25 cellular contexts compared by ENCODE assay signal in the genomic region with DNA sequence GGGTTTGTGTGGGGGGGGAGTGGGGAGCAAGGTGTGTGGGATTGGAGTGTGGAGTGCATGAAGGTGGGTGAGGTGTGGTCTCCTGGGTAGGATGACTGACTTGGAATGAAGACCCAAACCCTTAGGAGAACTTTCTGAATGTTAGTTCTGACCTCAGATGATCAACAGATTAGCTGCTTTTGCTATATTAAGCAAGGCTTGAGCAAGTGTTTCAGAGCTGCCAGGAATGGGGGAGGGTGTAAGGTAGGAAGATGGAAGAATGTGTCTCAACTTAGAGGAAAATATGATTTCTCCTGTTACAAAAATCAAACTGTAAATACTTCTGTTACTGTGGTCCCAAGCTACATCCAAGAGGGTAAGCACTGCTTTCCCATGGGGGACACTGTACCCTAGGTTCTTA.
A peak's percentile ranks its signal among the peaks of the same experiment; 100 is the strongest.
DNase-seq lines count a peak whose midpoint lies in the region; ATAC-seq and TF ChIP-seq lines count a peak whose summit lies in the region.
"Had no signal": no experiment of that assay in that cellular context is flagged by ENCODE, and none has a peak within 500 bp of the region (broad histone marks: within the 10 kb centered on the region; RNA-seq: fewer than 3 reads in every experiment).

No MANE protein-coding gene starts in this region.

- H3K9me3 ChIP-seq in SK-N-MC (ENCODE audit: low read depth, low read length), result no peaks in the 10 kb centered on the region
- no peaks in the 10 kb centered on the region for H3K9me3 ChIP-seq in liver (ENCODE audit: control insufficient read depth in 4 of 4, low read length in 3 of 4)
- H3K9me3 ChIP-seq in thyroid gland, result no peaks in the 10 kb centered on the region
- H3K9me3 ChIP-seq in upper lobe of left lung, result no peaks in the 10 kb centered on the region
- H3K9me3 ChIP-seq: gastroesophageal sphincter, ovary, SJSA1 had no signal

- no peak for TF ChIP-seq POLR2A in thyroid gland (IDR thresholded peaks at IDR 0.05)
- TF ChIP-seq POLR2A in upper lobe of left lung (IDR thresholded peaks at IDR 0.05), result no peak

- peaks cover 4 to 23% (median 12%) of the 10 kb centered on the region in 4 donors for H3K4me1 ChIP-seq in liver (ENCODE audit: control insufficient read depth in 4 of 4, insufficient read depth in 4 of 4, low read length in 3 of 4)
- peaks cover 32 to 46% of the 10 kb centered on the region in 2 donors for H3K4me1 ChIP-seq in thyroid gland
- H3K4me1 ChIP-seq in upper lobe of left lung, result peaks cover 10 to 23% (median 18%) of the 10 kb centered on the region in 4 donors
- H3K4me1 ChIP-seq: SJSA1 had no signal

- H3K4me3 Mint-ChIP-seq in activated T-helper 17 cell treated with anti-CD3 and anti-CD28 coated beads, Interleukin-2, amount 50 U/mL, for 72 hours, result no peak overlapping the region
- H3K4me3 Mint-ChIP-seq: activated CD8-positive, alpha-beta T cell treated with anti-CD3 and anti-CD28 coated beads for 36 hours; activated naive CD8-positive, alpha-beta T cell treated with anti-CD3 and anti-CD28 coated beads, Interleukin-2, amount 10 ng/mL, durations not matched to agents 7 days and 5 days; CD8-positive, alpha-beta T cell; central memory CD8-positive, alpha-beta T cell; natural killer cell treated with Interleukin-12 subunit alpha and Interleukin-12 subunit beta and Interleukin-15 and Interleukin-18, amount 100 ng/mL, for 72 hours; T-cell had no signal

- H3K4me3 ChIP-seq in SK-N-MC (peak overlapping the region; percentile 34), liver (ENCODE audit: low read depth in 1 of 3, low read length in 3 of 3) (no peak overlapping the region), thyroid gland (replicated peaks in 1 of 3) (no peak overlapping the region), upper lobe of left lung (no peak overlapping the region)
- H3K4me3 ChIP-seq: gastroesophageal sphincter, ovary, SJSA1 had no signal

- H3K27ac Mint-ChIP-seq in activated T-helper 17 cell treated with anti-CD3 and anti-CD28 coated beads, Interleukin-2, amount 50 U/mL, for 72 hours, result no peak overlapping the region
- H3K27ac Mint-ChIP-seq: activated CD8-positive, alpha-beta T cell treated with anti-CD3 and anti-CD28 coated beads for 36 hours; activated naive CD8-positive, alpha-beta T cell treated with anti-CD3 and anti-CD28 coated beads, Interleukin-2, amount 10 ng/mL, durations not matched to agents 7 days and 5 days; CD8-positive, alpha-beta T cell; natural killer cell treated with Interleukin-12 subunit alpha and Interleukin-12 subunit beta and Interleukin-15 and Interleukin-18, amount 100 ng/mL, for 72 hours; T-cell had no signal

- H3K9me3 Mint-ChIP-seq in activated T-helper 17 cell treated with anti-CD3 and anti-CD28 coated beads, Interleukin-2, amount 50 U/mL, for 72 hours, result no peaks in the 10 kb centered on the region
- H3K9me3 Mint-ChIP-seq: activated CD8-positive, alpha-beta T cell treated with anti-CD3 and anti-CD28 coated beads for 36 hours; activated naive CD8-positive, alpha-beta T cell treated with anti-CD3 and anti-CD28 coated beads, Interleukin-2, amount 10 ng/mL, durations not matched to agents 7 days and 5 days; CD8-positive, alpha-beta T cell; central memory CD8-positive, alpha-beta T cell; natural killer cell treated with Interleukin-12 subunit alpha and Interleukin-12 subunit beta and Interleukin-15 and Interleukin-18, amount 100 ng/mL, for 72 hours; T-cell had no signal

- H3K9ac ChIP-seq in SK-N-MC (ENCODE audit: insufficient read length) (no peak overlapping the region), liver (ENCODE audit: low read depth in 1 of 2, low read length in 2 of 2) (peak overlapping the region in 1 of 2 donors; percentile 4)

- H3K27me3 Mint-ChIP-seq in activated T-helper 17 cell treated with anti-CD3 and anti-CD28 coated beads, Interleukin-2, amount 50 U/mL, for 72 hours, result peaks cover 35% of the 10 kb centered on the region

- no peak for TF ChIP-seq EP300 in upper lobe of left lung (IDR thresholded peaks at IDR 0.05)

- H3K36me3 ChIP-seq in SK-N-MC (ENCODE audit: insufficient read depth, low read length) (no peaks in the 10 kb centered on the region), liver (ENCODE audit: control insufficient read depth in 4 of 4, insufficient read depth in 3 of 4, low read depth in 1 of 4, low read length in 3 of 4) (no peaks in the 10 kb centered on the region), thyroid gland (no peaks in the 10 kb centered on the region), upper lobe of left lung (no peaks in the 10 kb centered on the region)
- H3K36me3 ChIP-seq: gastroesophageal sphincter, ovary, SJSA1 had no signal

- TF ChIP-seq CTCF in liver (IDR thresholded peaks at IDR 0.05; ENCODE audit: low read depth, low read length, missing input control), result no peak
- TF ChIP-seq CTCF in thyroid gland (IDR thresholded peaks at IDR 0.05), result no peak
- no peak for TF ChIP-seq CTCF in upper lobe of left lung (IDR thresholded peaks at IDR 0.05)

- TF ChIP-seq RAD21 in liver (IDR thresholded peaks at IDR 0.05), result no peak

- no peak for ATAC-seq in upper lobe of left lung (ENCODE audit: low FRiP score in 2 of 2)
- no peak for ATAC-seq in activated T-helper 17 cell treated with anti-CD3 and anti-CD28 coated beads, Interleukin-2, amount 50 U/mL, for 72 hours (replicated peaks)
- ATAC-seq: activated CD8-positive, alpha-beta T cell treated with anti-CD3 and anti-CD28 coated beads for 36 hours; CD8-positive, alpha-beta T cell; gastroesophageal sphincter; left ventricle myocardium superior; natural killer cell treated with Interleukin-12 subunit alpha and Interleukin-12 subunit beta and Interleukin-15 and Interleukin-18, amount 100 ng/mL, for 72 hours; T-cell had no signal

- H3K27me3 ChIP-seq in liver (ENCODE audit: control insufficient read depth in 4 of 4, insufficient read depth in 4 of 4, low read length in 3 of 4), result no peaks in the 10 kb centered on the region
- H3K27me3 ChIP-seq in thyroid gland, result no peaks in the 10 kb centered on the region
- H3K27me3 ChIP-seq in upper lobe of left lung, result no peaks in the 10 kb centered on the region
- H3K27me3 ChIP-seq: gastroesophageal sphincter, ovary had no signal

- no peaks in the 10 kb centered on the region for H3K36me3 Mint-ChIP-seq in activated T-helper 17 cell treated with anti-CD3 and anti-CD28 coated beads, Interleukin-2, amount 50 U/mL, for 72 hours (ENCODE audit: low read depth)
- H3K36me3 Mint-ChIP-seq: activated naive CD8-positive, alpha-beta T cell treated with anti-CD3 and anti-CD28 coated beads, Interleukin-2, amount 10 ng/mL, durations not matched to agents 7 days and 5 days; CD8-positive, alpha-beta T cell; natural killer cell treated with Interleukin-12 subunit alpha and Interleukin-12 subunit beta and Interleukin-15 and Interleukin-18, amount 100 ng/mL, for 72 hours; T-cell had no signal

- H3K4me1 Mint-ChIP-seq in activated T-helper 17 cell treated with anti-CD3 and anti-CD28 coated beads, Interleukin-2, amount 50 U/mL, for 72 hours, result no peaks in the 10 kb centered on the region
- H3K4me1 Mint-ChIP-seq: activated naive CD8-positive, alpha-beta T cell treated with anti-CD3 and anti-CD28 coated beads, Interleukin-2, amount 10 ng/mL, durations not matched to agents 7 days and 5 days; central memory CD8-positive, alpha-beta T cell; T-cell had no signal

- no peak overlapping the region for H3K27ac ChIP-seq in SK-N-MC
- peak overlapping the region; percentile 31 to 45 for H3K27ac ChIP-seq in liver (ENCODE audit: low read depth in 1 of 2, low read length in 2 of 2)
- H3K27ac ChIP-seq in thyroid gland, result peak overlapping the region; percentile 24 to 57 (median 47)
- peak overlapping the region in 1 of 4 donors; percentile 49 for H3K27ac ChIP-seq in upper lobe of left lung
- H3K27ac ChIP-seq: ovary, SJSA1 had no signal

- peak; percentile 57 for DNase-seq in DMS79 treated with DMSO at 0.1 percent for 48 hours (lab: John Stamatoyannopoulos, UW)
- DNase-seq in DMS79 (lab: John Stamatoyannopoulos, UW), result no peak
- DNase-seq in SK-N-MC (ENCODE audit: low read depth, low spot score), result no peak
- peak in 1 of 2 donors; percentile 23 for DNase-seq in thyroid gland
- DNase-seq in upper lobe of left lung, result no peak
- DNase-seq in NCI-H187 (lab: John Stamatoyannopoulos, UW), result no peak
- DNase-seq: activated CD4-positive, alpha-beta T cell treated with anti-CD3 and anti-CD28 coated beads for 1 hour; activated CD8-positive, alpha-beta T cell treated with anti-CD3 and anti-CD28 coated beads for 36 hours; activated effector memory CD4-positive, alpha-beta T cell treated with Interleukin-2 at 50 U/mL for 16 hours; activated naive CD8-positive, alpha-beta T cell treated with anti-CD3 and anti-CD28 coated beads, Interleukin-2, amount 10 ng/mL, durations not matched to agents 7 days and 5 days; CD8-positive, alpha-beta T cell; left ventricle myocardium superior; NCI-H2081 treated with DMSO at 0.1 percent for 48 hours; NCI-H345; ovary; retina; RPMI8226; stimulated activated CD4-positive, alpha-beta T cell treated with anti-CD3 and anti-CD28 coated beads, Interleukin-2, amount 100 ng/mL, for 24 hours; T-cell had no signal

- intact Hi-C loops in thyroid gland (cut with DNase I), result no loop called here

TF ChIP-seq in liver, 16 proteins besides CTCF, POLR2A, EP300 and RAD21 (continues in another document):
- TF ChIP-seq NR2F2 (IDR thresholded peaks at IDR 0.05), result no peak
- no peak for TF ChIP-seq EGR1 (IDR thresholded peaks at IDR 0.05; ENCODE audit: low read depth in 2 of 2)
- TF ChIP-seq GABPA (IDR thresholded peaks at IDR 0.05 in 1 of 2, conservative IDR thresholded peaks at IDR 0.05 in 1 of 2), result no peak
- TF ChIP-seq HNF4G (IDR thresholded peaks at IDR 0.05), result no peak
- no peak for TF ChIP-seq JUND (IDR thresholded peaks at IDR 0.05)
- no peak for TF ChIP-seq ZBTB33 (IDR thresholded peaks at IDR 0.05)
- no peak for TF ChIP-seq FOXA2 (IDR thresholded peaks at IDR 0.05)
- TF ChIP-seq FOXA1 (IDR thresholded peaks at IDR 0.05), result no peak
- TF ChIP-seq, protein P1, sequence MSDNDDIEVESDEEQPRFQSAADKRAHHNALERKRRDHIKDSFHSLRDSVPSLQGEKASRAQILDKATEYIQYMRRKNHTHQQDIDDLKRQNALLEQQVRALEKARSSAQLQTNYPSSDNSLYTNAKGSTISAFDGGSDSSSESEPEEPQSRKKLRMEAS (IDR thresholded peaks at IDR 0.05), result no peak
